ENCODE assay signal across 1 cellular context in the genomic region with DNA sequence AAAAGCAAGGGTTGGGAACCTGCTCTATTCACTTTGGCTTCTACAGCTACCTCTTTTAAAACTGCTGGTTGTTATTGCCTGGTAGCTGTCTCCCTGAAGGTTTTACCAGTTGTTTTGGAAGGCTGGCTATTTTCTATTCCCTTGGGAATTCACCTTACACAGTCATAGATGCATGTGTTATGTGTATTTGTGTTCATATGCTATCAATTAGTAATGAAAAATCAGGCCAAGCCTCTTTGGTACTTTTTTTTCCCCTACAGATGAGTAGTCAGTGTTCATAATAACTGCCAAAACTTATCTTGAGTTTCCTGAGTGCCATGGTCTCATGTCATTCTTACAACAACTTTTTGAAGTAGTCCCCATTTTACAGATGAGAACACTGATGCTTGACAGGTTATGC.
TF ChIP-seq lines count a peak whose summit lies in the region.

No MANE protein-coding gene starts in this region.

TF ChIP-seq in SK-N-SH, 30 proteins besides CTCF, POLR2A, EP300 and RAD21 (continued from another document):
- TF ChIP-seq RFX5 (IDR thresholded peaks at IDR 0.05; ENCODE audit: low read length), result no peak
- TF ChIP-seq TAF1 (IDR thresholded peaks at IDR 0.05; ENCODE audit: borderline replicate concordance, low read depth, low read length), result no peak
- TF ChIP-seq RXRA (IDR thresholded peaks at IDR 0.05; ENCODE audit: borderline replicate concordance, low read depth), result no peak
- TF ChIP-seq GATA2 (CRISPR knock-in tag; IDR thresholded peaks at IDR 0.05), result no peak
- no peak for TF ChIP-seq REST (IDR thresholded peaks at IDR 0.05; ENCODE audit: low read depth, low read length)
- no peak for TF ChIP-seq SMC3 (IDR thresholded peaks at IDR 0.05; ENCODE audit: low read depth, low read length)
- TF ChIP-seq, protein P1, sequence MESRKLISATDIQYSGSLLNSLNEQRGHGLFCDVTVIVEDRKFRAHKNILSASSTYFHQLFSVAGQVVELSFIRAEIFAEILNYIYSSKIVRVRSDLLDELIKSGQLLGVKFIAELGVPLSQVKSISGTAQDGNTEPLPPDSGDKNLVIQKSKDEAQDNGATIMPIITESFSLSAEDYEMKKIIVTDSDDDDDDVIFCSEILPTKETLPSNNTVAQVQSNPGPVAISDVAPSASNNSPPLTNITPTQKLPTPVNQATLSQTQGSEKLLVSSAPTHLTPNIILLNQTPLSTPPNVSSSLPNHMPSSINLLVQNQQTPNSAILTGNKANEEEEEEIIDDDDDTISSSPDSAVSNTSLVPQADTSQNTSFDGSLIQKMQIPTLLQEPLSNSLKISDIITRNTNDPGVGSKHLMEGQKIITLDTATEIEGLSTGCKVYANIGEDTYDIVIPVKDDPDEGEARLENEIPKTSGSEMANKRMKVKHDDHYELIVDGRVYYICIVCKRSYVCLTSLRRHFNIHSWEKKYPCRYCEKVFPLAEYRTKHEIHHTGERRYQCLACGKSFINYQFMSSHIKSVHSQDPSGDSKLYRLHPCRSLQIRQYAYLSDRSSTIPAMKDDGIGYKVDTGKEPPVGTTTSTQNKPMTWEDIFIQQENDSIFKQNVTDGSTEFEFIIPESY (IDR thresholded peaks at IDR 0.05; ENCODE audit: borderline replicate concordance, low read depth), result no peak
- peak; percentile 35; the same call in 1 of the 2 replicates for TF ChIP-seq TCF12 (IDR thresholded peaks at IDR 0.05)
- TF ChIP-seq ELF1 (IDR thresholded peaks at IDR 0.05), result no peak
